Comparison of ENCODE assay signal across 15 cellular contexts in genomic region chr7:2866601-2867000, GRCh38. TPM values are rescaled to one million over a fixed set of nuclear protein-coding genes. Genes with fewer than 3 reads are reported as not detected.
DNase-seq lines count a peak whose midpoint lies in the region; ATAC-seq and TF ChIP-seq lines count a peak whose summit lies in the region.
"Had no signal": no experiment of that assay in that cellular context is flagged by ENCODE, and none has a peak within 500 bp of the region (broad histone marks: within the 10 kb centered on the region; RNA-seq: fewer than 3 reads in every experiment).

No MANE protein-coding gene starts in this region.

- ATAC-seq in CD4-positive, CD25-positive, alpha-beta regulatory T cell (ENCODE audit: low read depth in 2 of 2), result no peak
- ATAC-seq in left colon, result no peak
- ATAC-seq: GM23338 had no signal

- DNase-seq in CD4-positive, CD25-positive, alpha-beta regulatory T cell, result no peak
- DNase-seq in NCI-H2171 treated with DMSO at 0.1 percent for 48 hours (lab: John Stamatoyannopoulos, UW), result peak; percentile 74
- no peak for DNase-seq in mesenchymal stem cell
- no peak for DNase-seq in left colon
- no peak for DNase-seq in nephron progenitor cell
- no peak for DNase-seq in H7
- no peak for DNase-seq in KBM-7
- DNase-seq: BE2C; CD4-positive, alpha-beta memory T cell; COR-L47; DND-41; GDM1; H9 had no signal

- no peak for TF ChIP-seq CTCF in nephron progenitor cell (IDR thresholded peaks at IDR 0.05)

- intact Hi-C loops in left colon (cut with DNase I, micrococcal nuclease), result loop anchor here in 1 of 2 donors (10.0 kb wide), 1 partner anchor 288 kb away; no protein-coding TSS in a partner anchor

- H3K27me3 ChIP-seq in BLaER1 (no peaks in the 10 kb centered on the region), mesenchymal stem cell (ENCODE audit: control insufficient read depth in 1 of 2, insufficient read depth in 1 of 2, low read length in 2 of 2) (no peaks in the 10 kb centered on the region), H7 (ENCODE audit: control insufficient read depth, insufficient read depth, low read length) (no peaks in the 10 kb centered on the region)
- H3K27me3 ChIP-seq in CD4-positive, CD25-positive, alpha-beta regulatory T cell (ENCODE audit: control insufficient read depth, insufficient read depth, low read length), result no peaks in the 10 kb centered on the region
- H3K27me3 ChIP-seq: BE2C had no signal

- H3K4ac ChIP-seq in mesenchymal stem cell (ENCODE audit: low read depth in 1 of 2, low read length in 2 of 2), result peak overlapping the region in 1 of 2 experiments; percentile 55

- H2BK120ac ChIP-seq in mesenchymal stem cell (ENCODE audit: low read depth, low read length), result no peak overlapping the region

- H3K23ac ChIP-seq in mesenchymal stem cell (ENCODE audit: low read length in 2 of 2), result no peak overlapping the region

- peaks cover 3% of the 10 kb centered on the region for H3K36me3 Mint-ChIP-seq in CD4-positive, CD25-positive, alpha-beta regulatory T cell
- no peaks in the 10 kb centered on the region for H3K36me3 Mint-ChIP-seq in nephron progenitor cell (ENCODE audit: low read depth)

- H3K4me2 ChIP-seq in BLaER1 (peak overlapping the region; percentile 89), mesenchymal stem cell (ENCODE audit: low read length, poor library complexity, severe bottlenecking) (no peak overlapping the region)
- H3K4me2 ChIP-seq: GM23338 had no signal

- H2BK15ac ChIP-seq in mesenchymal stem cell (ENCODE audit: low read depth, poor library complexity, severe bottlenecking), result peak overlapping the region; percentile 33

- H3K4me3 ChIP-seq in BLaER1 (no peak overlapping the region), mesenchymal stem cell (ENCODE audit: insufficient read depth in 1 of 2, low read depth in 1 of 2, low read length in 2 of 2) (no peak overlapping the region), H7 (ENCODE audit: insufficient read depth, low read depth, low read length) (no peak overlapping the region)
- no peak overlapping the region for H3K4me3 ChIP-seq in CD4-positive, CD25-positive, alpha-beta regulatory T cell (ENCODE audit: low read depth, low read length)
- H3K4me3 ChIP-seq: GM23338 had no signal

- H3K36me3 ChIP-seq in BLaER1 (peaks cover 8% of the 10 kb centered on the region; the same call in 1 of the 2 replicates), mesenchymal stem cell (ENCODE audit: control insufficient read depth in 1 of 2, insufficient read depth in 2 of 2, low read depth in 1 of 2, low read length in 2 of 2) (no peaks in the 10 kb centered on the region), H7 (replicated peaks; ENCODE audit: control insufficient read depth, insufficient read depth, low read length) (no peaks in the 10 kb centered on the region)
- H3K36me3 ChIP-seq in CD4-positive, CD25-positive, alpha-beta regulatory T cell (ENCODE audit: control insufficient read depth, insufficient read depth, low read length), result no peaks in the 10 kb centered on the region
- H3K36me3 ChIP-seq: BE2C had no signal

- H2AFZ ChIP-seq in mesenchymal stem cell (ENCODE audit: low read depth, low read length), result no peak overlapping the region
- H2AFZ ChIP-seq: GM23338 had no signal

- H3K9me3 Mint-ChIP-seq in CD4-positive, CD25-positive, alpha-beta regulatory T cell, result no peaks in the 10 kb centered on the region
- no peaks in the 10 kb centered on the region for H3K9me3 Mint-ChIP-seq in nephron progenitor cell
- H3K9me3 Mint-ChIP-seq: GM23338, H9 had no signal

- H4K8ac ChIP-seq in mesenchymal stem cell (ENCODE audit: low read length), result no peak overlapping the region

- peak overlapping the region in 1 of 4 donors; percentile 43 for H3K4me3 Mint-ChIP-seq in CD4-positive, CD25-positive, alpha-beta regulatory T cell
- H3K4me3 Mint-ChIP-seq in nephron progenitor cell, result no peak overlapping the region
- H3K4me3 Mint-ChIP-seq: CD4-positive, alpha-beta memory T cell; GM23338; H9 had no signal

- no peaks in the 10 kb centered on the region for H3K79me1 ChIP-seq in mesenchymal stem cell (replicated peaks; ENCODE audit: low read length, poor library complexity, severe bottlenecking)

- H2BK5ac ChIP-seq in mesenchymal stem cell (ENCODE audit: low read depth, low read length, poor library complexity, severe bottlenecking), result no peak overlapping the region

- H3K9me3 ChIP-seq in BLaER1 (no peaks in the 10 kb centered on the region), mesenchymal stem cell (ENCODE audit: control insufficient read depth, low read length) (no peaks in the 10 kb centered on the region)
- H3K9me3 ChIP-seq in CD4-positive, CD25-positive, alpha-beta regulatory T cell (ENCODE audit: control insufficient read depth in 2 of 2, low read length in 2 of 2), result no peaks in the 10 kb centered on the region
- H3K9me3 ChIP-seq: BE2C had no signal

- 77% methylated on average over 3 of the region's 3 CpGs for WGBS in mesenchymal stem cell

- H2AK5ac ChIP-seq in mesenchymal stem cell (ENCODE audit: low read length, severe bottlenecking), result peak overlapping the region; percentile 30

- peak overlapping the region; percentile 40 for H4K91ac ChIP-seq in mesenchymal stem cell (ENCODE audit: low read length)

- H3K9ac ChIP-seq in BLaER1, result no peak overlapping the region
- no peak overlapping the region for H3K9ac ChIP-seq in mesenchymal stem cell (ENCODE audit: low read length)

- peak overlapping the region; percentile 21 to 25 for H2BK12ac ChIP-seq in mesenchymal stem cell (ENCODE audit: low read length in 2 of 2)

- H3K4me1 Mint-ChIP-seq in CD4-positive, CD25-positive, alpha-beta regulatory T cell, result peaks cover 13 to 68% (median 39%) of the 10 kb centered on the region in 4 donors
- H3K4me1 Mint-ChIP-seq in nephron progenitor cell, result peaks cover 43% of the 10 kb centered on the region

- peak overlapping the region; percentile 23 to 84 (median 83) for H3K27ac Mint-ChIP-seq in CD4-positive, CD25-positive, alpha-beta regulatory T cell
- H3K27ac Mint-ChIP-seq in nephron progenitor cell, result no peak overlapping the region
- H3K27ac Mint-ChIP-seq: GM23338 had no signal

- H3K27ac ChIP-seq in BLaER1 (0 out of 2 replicates have a peak overlapping the region, but pooled peaks have one; percentile 40), mesenchymal stem cell (ENCODE audit: low read length, poor library complexity, severe bottlenecking) (no peak overlapping the region)
- no peak overlapping the region for H3K27ac ChIP-seq in CD4-positive, CD25-positive, alpha-beta regulatory T cell (ENCODE audit: insufficient read depth, low read length, poor library complexity, severe bottlenecking)

- H3K27me3 Mint-ChIP-seq in CD4-positive, CD25-positive, alpha-beta regulatory T cell, result no peaks in the 10 kb centered on the region
- no peaks in the 10 kb centered on the region for H3K27me3 Mint-ChIP-seq in nephron progenitor cell (ENCODE audit: low read depth, poor library complexity)
- H3K27me3 Mint-ChIP-seq: CD4-positive, alpha-beta memory T cell had no signal

- H3K4me1 ChIP-seq in BLaER1 (peaks cover 98% of the 10 kb centered on the region), mesenchymal stem cell (ENCODE audit: control insufficient read depth, insufficient read depth, low read depth, low read length) (peaks cover 31% of the 10 kb centered on the region)
- H3K4me1 ChIP-seq in CD4-positive, CD25-positive, alpha-beta regulatory T cell (ENCODE audit: control insufficient read depth, insufficient read depth, low read length, poor library complexity, severe bottlenecking), result peaks cover 54% of the 10 kb centered on the region

- H3K18ac ChIP-seq in mesenchymal stem cell (ENCODE audit: low read depth in 1 of 2, low read length in 2 of 2), result no peak overlapping the region

- H4K20me1 ChIP-seq in BLaER1, result no peaks in the 10 kb centered on the region

- no peak overlapping the region for H3K14ac ChIP-seq in mesenchymal stem cell (ENCODE audit: low read length in 2 of 2)

- in situ Hi-C loops in KBM-7 (cut with MboI; ENCODE audit: low pct_unique_long_range_greater_than_20kb, low sequenced_read_pairs), result no loop called here

RNA-seq across cellular contexts. Expression of gene GNA12, which starts 22.5 kb away (rescaled TPM):
- total RNA-seq in CD4-positive, CD25-positive, alpha-beta regulatory T cell, result 29.1 TPM
- polyA plus RNA-seq in CD4-positive, CD25-positive, alpha-beta regulatory T cell, result 1 to 10 TPM; 5.0 to 9.9 (median 6.9) TPM
- polyA plus RNA-seq in mesenchymal stem cell (2013, experiment 1 of 2), result 78.8 TPM
- 79.8 TPM for polyA plus RNA-seq in mesenchymal stem cell (2013, experiment 2 of 2)
- total RNA-seq in left colon, result 10 to 100 TPM; 21.4 to 32.9 TPM
- total RNA-seq in H7 (2014; rRNA removed; shearing (Covaris generic)), result 23.3 and 44.4 TPM in 2 replicates
